13 cellular contexts compared by ENCODE assay signal in genomic region chr21:41817877-41818855, GRCh38. TPM values are rescaled to one million over a fixed set of nuclear protein-coding genes. Genes with fewer than 3 reads are reported as not detected.
"Had no signal": no experiment of that assay in that cellular context is flagged by ENCODE, and none has a peak within 500 bp of the region (broad histone marks: within the 10 kb centered on the region; RNA-seq: fewer than 3 reads in every experiment).

No MANE protein-coding gene starts in this region.

- H3K27me3 ChIP-seq: brain microvascular endothelial cell, foreskin keratinocyte, upper lobe of left lung had no signal

- H3K4me1 ChIP-seq: foreskin keratinocyte, lower lobe of right lung had no signal

- DNase-seq: activated CD4-positive, CD25-positive, alpha-beta regulatory T cell treated with anti-CD3 and anti-CD28 coated beads, Interleukin-2, amount 50 U/mL, for 72 hours; activated CD8-positive, alpha-beta memory T cell treated with anti-CD3 and anti-CD28 coated beads, Interleukin-2, amount 10 ng/mL, durations not matched to agents 7 days and 5 days; activated gamma-delta T cell treated with Interleukin-2 at 50 U/mL for 16 hours; central memory CD4-positive, alpha-beta T cell; effector memory CD4-positive, alpha-beta T cell; kidney; lower lobe of right lung had no signal

- H3K9me3 ChIP-seq: lower lobe of right lung, thoracic aorta, upper lobe of left lung had no signal

- H3K4me3 ChIP-seq: lower lobe of right lung, thoracic aorta, upper lobe of left lung had no signal

- H3K36me3 ChIP-seq: thoracic aorta had no signal

- H3K27ac ChIP-seq: brain microvascular endothelial cell, foreskin keratinocyte, lower lobe of right lung, upper lobe of left lung, WERI-Rb-1 had no signal

RNA-seq across cellular contexts. Expression of gene RIPK4, which starts 51.3 kb away (rescaled TPM):
- total RNA-seq: activated CD8-positive, alpha-beta memory T cell treated with anti-CD3 and anti-CD28 coated beads, Interleukin-2, amount 10 ng/mL, durations not matched to agents 7 days and 5 days had no signal
- polyA plus RNA-seq: neural cell had no signal
